Comparison of ENCODE assay signal across 11 cellular contexts in the genomic region with DNA sequence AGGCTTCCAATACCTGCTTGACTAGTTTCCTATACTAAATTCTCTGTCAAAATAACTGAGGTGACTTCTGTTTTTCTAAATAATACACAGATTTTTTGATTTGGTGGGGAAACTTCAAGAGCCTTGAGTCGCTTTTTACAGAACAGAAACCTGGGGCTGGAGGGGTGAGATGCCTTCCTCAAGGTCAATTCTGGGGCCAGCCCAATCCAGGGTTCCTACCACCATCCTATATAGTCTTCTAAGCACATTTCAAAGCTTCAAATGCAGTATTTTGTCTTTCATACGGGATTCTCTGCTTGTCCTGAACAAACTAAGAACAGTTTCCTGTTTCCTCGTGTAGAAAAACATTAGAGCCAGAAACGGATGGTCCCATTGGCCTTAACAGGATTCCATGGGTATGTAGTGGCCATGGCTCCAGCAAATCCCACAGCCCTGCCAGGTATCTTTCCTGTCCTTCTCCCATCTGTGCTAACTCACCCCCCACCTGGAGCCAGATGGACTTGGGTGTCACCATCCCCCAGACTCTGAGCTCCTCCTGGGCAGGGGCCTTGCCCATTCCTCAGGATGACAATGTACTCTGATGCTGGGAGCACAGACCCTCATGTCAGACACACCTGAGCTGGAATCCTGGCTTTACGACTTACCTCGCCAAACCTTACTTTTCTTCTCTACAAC.
DNase-seq lines count a peak whose midpoint lies in the region; ATAC-seq and TF ChIP-seq lines count a peak whose summit lies in the region.
"Had no signal": no experiment of that assay in that cellular context is flagged by ENCODE, and none has a peak within 500 bp of the region (broad histone marks: within the 10 kb centered on the region; RNA-seq: fewer than 3 reads in every experiment).

No MANE protein-coding gene starts in this region.

- TF ChIP-seq CTCF in coronary artery (IDR thresholded peaks at IDR 0.05), result no peak

- H3K4me3 ChIP-seq in coronary artery, result no peak overlapping the region
- H3K4me3 ChIP-seq: left lung had no signal

- DNase-seq in NCI-H82 (lab: John Stamatoyannopoulos, UW), result peak; percentile 22
- no peak for DNase-seq in NCI-H82 treated with DMSO at 0.1 percent for 48 hours (lab: John Stamatoyannopoulos, UW; ENCODE audit: unreplicated experiment)
- DNase-seq in coronary artery (ENCODE audit: low spot score), result peak; percentile 46
- peak; percentile 25 for DNase-seq in stimulated activated CD8-positive, alpha-beta memory T cell treated with anti-CD3 and anti-CD28 coated beads, Interleukin-4, amount 100 ng/mL, for 48 hours
- no peak for DNase-seq in middle frontal gyrus (ENCODE audit: extremely low spot score, low spot score)
- DNase-seq in NCI-H187 treated with DMSO at 0.1 percent for 48 hours (lab: John Stamatoyannopoulos, UW), result no peak
- DNase-seq: 8988T, left lung, NCI-H2171 had no signal

- peak; percentile 24 for ATAC-seq in HG03354 (IDR thresholded peaks at IDR 0.05; ENCODE audit: poor library complexity, severe bottlenecking, unreplicated experiment)
- no peak for ATAC-seq in GM21381 (IDR thresholded peaks at IDR 0.05; ENCODE audit: unreplicated experiment)

- no peak overlapping the region for H3K27ac ChIP-seq in coronary artery
- H3K27ac ChIP-seq: left lung had no signal

Comparison
In these comparisons a context has a peak if more than half of its experiments do, and no peak if none do; other contexts are left out.
1. DNase-seq: peak in NCI-H82 (single experiment), coronary artery (single experiment) and stimulated activated CD8-positive, alpha-beta memory T cell treated with anti-CD3 and anti-CD28 coated beads, Interleukin-4, amount 100 ng/mL, for 48 hours (single experiment); none in NCI-H82 treated with DMSO at 0.1 percent for 48 hours (single experiment), middle frontal gyrus (single experiment) and NCI-H187 treated with DMSO at 0.1 percent for 48 hours (single experiment).